In the genomic region with DNA sequence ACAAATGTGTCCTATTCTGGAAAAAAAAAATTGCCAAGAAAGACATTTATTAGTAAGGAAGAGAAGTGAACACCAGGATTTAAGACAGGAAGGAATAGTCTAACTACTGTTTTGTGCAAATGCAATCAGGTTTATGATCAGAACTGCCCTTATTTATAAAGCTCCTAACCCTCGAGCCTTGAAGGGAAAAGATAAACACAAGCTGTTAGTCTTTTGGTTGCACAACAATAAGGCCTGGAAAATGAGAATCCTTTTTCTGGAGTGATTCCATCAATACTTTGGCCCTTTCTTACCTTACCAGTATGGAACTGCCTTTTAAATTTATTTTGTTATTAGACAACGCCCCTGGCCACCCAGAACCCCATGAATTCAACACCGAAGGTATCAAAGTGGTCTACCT, we compare ENCODE assay signal across 1 cellular context.
TF ChIP-seq lines count a peak whose summit lies in the region.

No MANE protein-coding gene starts in this region.

TF ChIP-seq in liver, 16 proteins besides CTCF, POLR2A, EP300 and RAD21 (continued from another document):
- TF ChIP-seq MAX (IDR thresholded peaks at IDR 0.05): peak; percentile 26
- TF ChIP-seq, protein P1, sequence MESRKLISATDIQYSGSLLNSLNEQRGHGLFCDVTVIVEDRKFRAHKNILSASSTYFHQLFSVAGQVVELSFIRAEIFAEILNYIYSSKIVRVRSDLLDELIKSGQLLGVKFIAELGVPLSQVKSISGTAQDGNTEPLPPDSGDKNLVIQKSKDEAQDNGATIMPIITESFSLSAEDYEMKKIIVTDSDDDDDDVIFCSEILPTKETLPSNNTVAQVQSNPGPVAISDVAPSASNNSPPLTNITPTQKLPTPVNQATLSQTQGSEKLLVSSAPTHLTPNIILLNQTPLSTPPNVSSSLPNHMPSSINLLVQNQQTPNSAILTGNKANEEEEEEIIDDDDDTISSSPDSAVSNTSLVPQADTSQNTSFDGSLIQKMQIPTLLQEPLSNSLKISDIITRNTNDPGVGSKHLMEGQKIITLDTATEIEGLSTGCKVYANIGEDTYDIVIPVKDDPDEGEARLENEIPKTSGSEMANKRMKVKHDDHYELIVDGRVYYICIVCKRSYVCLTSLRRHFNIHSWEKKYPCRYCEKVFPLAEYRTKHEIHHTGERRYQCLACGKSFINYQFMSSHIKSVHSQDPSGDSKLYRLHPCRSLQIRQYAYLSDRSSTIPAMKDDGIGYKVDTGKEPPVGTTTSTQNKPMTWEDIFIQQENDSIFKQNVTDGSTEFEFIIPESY (IDR thresholded peaks at IDR 0.05): peak; percentile 51
- TF ChIP-seq, protein P2, sequence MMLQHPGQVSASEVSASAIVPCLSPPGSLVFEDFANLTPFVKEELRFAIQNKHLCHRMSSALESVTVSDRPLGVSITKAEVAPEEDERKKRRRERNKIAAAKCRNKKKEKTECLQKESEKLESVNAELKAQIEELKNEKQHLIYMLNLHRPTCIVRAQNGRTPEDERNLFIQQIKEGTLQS (IDR thresholded peaks at IDR 0.05): no peak
- TF ChIP-seq TAF1 (conservative IDR thresholded peaks at IDR 0.05): no peak
- TF ChIP-seq EGR1 (IDR thresholded peaks at IDR 0.05; ENCODE audit: low read depth in 2 of 2): peak in 1 of 2 donors; percentile 11
- TF ChIP-seq HNF4G (IDR thresholded peaks at IDR 0.05): no peak
- TF ChIP-seq SP1 (IDR thresholded peaks at IDR 0.05): peak; percentile 38
- peak; percentile 70 to 72 for TF ChIP-seq HNF4A (conservative IDR thresholded peaks at IDR 0.05)
- no peak for TF ChIP-seq NR2F2 (IDR thresholded peaks at IDR 0.05)
- TF ChIP-seq YY1 (IDR thresholded peaks at IDR 0.05): peak; percentile 45
- TF ChIP-seq, protein P3, sequence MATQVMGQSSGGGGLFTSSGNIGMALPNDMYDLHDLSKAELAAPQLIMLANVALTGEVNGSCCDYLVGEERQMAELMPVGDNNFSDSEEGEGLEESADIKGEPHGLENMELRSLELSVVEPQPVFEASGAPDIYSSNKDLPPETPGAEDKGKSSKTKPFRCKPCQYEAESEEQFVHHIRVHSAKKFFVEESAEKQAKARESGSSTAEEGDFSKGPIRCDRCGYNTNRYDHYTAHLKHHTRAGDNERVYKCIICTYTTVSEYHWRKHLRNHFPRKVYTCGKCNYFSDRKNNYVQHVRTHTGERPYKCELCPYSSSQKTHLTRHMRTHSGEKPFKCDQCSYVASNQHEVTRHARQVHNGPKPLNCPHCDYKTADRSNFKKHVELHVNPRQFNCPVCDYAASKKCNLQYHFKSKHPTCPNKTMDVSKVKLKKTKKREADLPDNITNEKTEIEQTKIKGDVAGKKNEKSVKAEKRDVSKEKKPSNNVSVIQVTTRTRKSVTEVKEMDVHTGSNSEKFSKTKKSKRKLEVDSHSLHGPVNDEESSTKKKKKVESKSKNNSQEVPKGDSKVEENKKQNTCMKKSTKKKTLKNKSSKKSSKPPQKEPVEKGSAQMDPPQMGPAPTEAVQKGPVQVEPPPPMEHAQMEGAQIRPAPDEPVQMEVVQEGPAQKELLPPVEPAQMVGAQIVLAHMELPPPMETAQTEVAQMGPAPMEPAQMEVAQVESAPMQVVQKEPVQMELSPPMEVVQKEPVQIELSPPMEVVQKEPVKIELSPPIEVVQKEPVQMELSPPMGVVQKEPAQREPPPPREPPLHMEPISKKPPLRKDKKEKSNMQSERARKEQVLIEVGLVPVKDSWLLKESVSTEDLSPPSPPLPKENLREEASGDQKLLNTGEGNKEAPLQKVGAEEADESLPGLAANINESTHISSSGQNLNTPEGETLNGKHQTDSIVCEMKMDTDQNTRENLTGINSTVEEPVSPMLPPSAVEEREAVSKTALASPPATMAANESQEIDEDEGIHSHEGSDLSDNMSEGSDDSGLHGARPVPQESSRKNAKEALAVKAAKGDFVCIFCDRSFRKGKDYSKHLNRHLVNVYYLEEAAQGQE (IDR thresholded peaks at IDR 0.05): no peak
- peak; percentile 49 to 63 for TF ChIP-seq RXRA (IDR thresholded peaks at IDR 0.05)
- TF ChIP-seq FOXA1 (IDR thresholded peaks at IDR 0.05): peak; percentile 55
- TF ChIP-seq JUND (IDR thresholded peaks at IDR 0.05): peak; percentile 51 to 70
